In the genomic region with DNA sequence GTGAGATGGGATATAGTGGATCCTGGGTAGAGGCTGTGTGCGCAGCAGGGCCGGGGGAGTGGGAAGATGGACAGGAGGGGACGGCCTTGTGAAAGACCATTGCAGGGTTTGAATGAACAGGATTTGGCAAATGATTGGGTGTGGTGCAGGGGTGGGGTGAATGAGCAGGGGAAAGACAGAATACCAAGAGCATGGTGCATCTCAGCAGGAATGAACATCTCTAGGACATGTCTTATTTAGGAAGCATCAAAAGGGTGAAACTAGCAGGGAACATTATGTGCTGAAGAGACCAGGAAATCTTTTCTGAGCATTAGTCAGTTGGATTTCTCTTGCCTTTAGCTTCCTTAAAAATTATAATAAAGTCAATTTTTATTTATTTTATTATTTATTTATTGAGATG, we compare ENCODE assay signal across 22 cellular contexts.
DNase-seq lines count a peak whose midpoint lies in the region; ATAC-seq, FAIRE-seq and TF ChIP-seq lines count a peak whose summit lies in the region.
"Had no signal": no experiment of that assay in that cellular context is flagged by ENCODE, and none has a peak within 500 bp of the region (broad histone marks: within the 10 kb centered on the region; RNA-seq: fewer than 3 reads in every experiment).

No MANE protein-coding gene starts in this region.

- POLR2A ChIA-PET in H1 (lab: Charles Lee; ENCODE audit: partially characterized antibody): interaction anchor here (0.6 to 1.6 kb wide), 5 partner anchors 8 to 70 kb away, joined by 3 to 6 read pairs (median 4); no protein-coding TSS in a partner anchor

- no peaks in the 10 kb centered on the region for H3K23me2 ChIP-seq in H1 (ENCODE audit: low read depth, low read length)

- H3K18ac ChIP-seq in H1 (ENCODE audit: extremely low read depth, low read length) (no peak overlapping the region), trophoblast cell (ENCODE audit: low read length) (no peak overlapping the region)

- H3K36me3 ChIP-seq in CD4-positive, CD25-positive, alpha-beta regulatory T cell (ENCODE audit: control insufficient read depth, insufficient read depth, low read length): no peaks in the 10 kb centered on the region
- no peaks in the 10 kb centered on the region for H3K36me3 ChIP-seq in H1 (ENCODE audit: control insufficient read depth in 2 of 4, insufficient read depth in 4 of 4, low read length in 3 of 4)
- H3K36me3 ChIP-seq in esophagus squamous epithelium: no peaks in the 10 kb centered on the region
- no peaks in the 10 kb centered on the region for H3K36me3 ChIP-seq in trophoblast cell (ENCODE audit: control insufficient read depth in 1 of 2, insufficient read depth in 2 of 2, low read length in 2 of 2)
- no peaks in the 10 kb centered on the region for H3K36me3 ChIP-seq in effector memory CD4-positive, alpha-beta T cell (ENCODE audit: control insufficient read depth, insufficient read depth, low read length)

- no peaks in the 10 kb centered on the region for H3K27me3 ChIP-seq in CD4-positive, CD25-positive, alpha-beta regulatory T cell (ENCODE audit: control insufficient read depth, insufficient read depth, low read length)
- H3K27me3 ChIP-seq in H1 (replicated peaks in 1 of 4; ENCODE audit: control insufficient read depth in 3 of 4, extremely low read depth in 1 of 4, insufficient read depth in 3 of 4, low read length in 3 of 4) (no peaks in the 10 kb centered on the region), esophagus squamous epithelium (no peaks in the 10 kb centered on the region), trophoblast cell (ENCODE audit: insufficient read depth, low read length) (no peaks in the 10 kb centered on the region)
- no peaks in the 10 kb centered on the region for H3K27me3 ChIP-seq in effector memory CD4-positive, alpha-beta T cell (replicated peaks; ENCODE audit: control insufficient read depth, insufficient read depth, low read length, poor library complexity, severe bottlenecking)

- H4K12ac ChIP-seq in trophoblast cell (ENCODE audit: low read depth, low read length): no peak overlapping the region

- H3K27ac Mint-ChIP-seq in CD4-positive, CD25-positive, alpha-beta regulatory T cell: peak overlapping the region in 2 of 3 donors; percentile 2 to 20
- H3K27ac Mint-ChIP-seq: CD8-positive, alpha-beta T cell; GM23338; HFFc6 had no signal

- H4K8ac ChIP-seq in H1 (ENCODE audit: extremely low read depth, insufficient read depth, low read length) (no peak overlapping the region), trophoblast cell (ENCODE audit: low read depth, low read length) (peak overlapping the region; percentile 30)

- TF ChIP-seq CTCF in H1 (IDR thresholded peaks at IDR 0.05; ENCODE audit: control extremely low read depth in 1 of 3, insufficient read depth in 1 of 3, low read depth in 1 of 3, low read length in 3 of 3) (no peak), esophagus squamous epithelium (IDR thresholded peaks at IDR 0.05) (no peak)

- intact Hi-C loops in esophagus squamous epithelium (cut with DNase I): no loop called here

- TF ChIP-seq RAD21 in H1 (IDR thresholded peaks at IDR 0.05 in 1 of 2, conservative IDR thresholded peaks at IDR 0.05 in 1 of 2; ENCODE audit: low read depth in 2 of 2, low read length in 2 of 2): no peak

- H3K4me1 ChIP-seq in CD4-positive, CD25-positive, alpha-beta regulatory T cell (ENCODE audit: control insufficient read depth, insufficient read depth, low read length, poor library complexity, severe bottlenecking): no peaks in the 10 kb centered on the region
- no peaks in the 10 kb centered on the region for H3K4me1 ChIP-seq in H1 (replicated peaks in 1 of 4; ENCODE audit: control insufficient read depth in 3 of 4, insufficient read depth in 4 of 4, low read length in 3 of 4)
- peaks cover 9 to 81% (median 23%) of the 10 kb centered on the region in 3 donors for H3K4me1 ChIP-seq in esophagus squamous epithelium
- H3K4me1 ChIP-seq in trophoblast cell (ENCODE audit: control insufficient read depth in 1 of 2, insufficient read depth in 2 of 2, low read length in 2 of 2): peaks cover 2 to 3% of the 10 kb centered on the region in 2 experiments
- H3K4me1 ChIP-seq in effector memory CD4-positive, alpha-beta T cell (ENCODE audit: control insufficient read depth, insufficient read depth, low read length, poor library complexity, severe bottlenecking): no peaks in the 10 kb centered on the region
- H3K4me1 ChIP-seq: A549 had no signal

- no peaks in the 10 kb centered on the region for H3K36me3 Mint-ChIP-seq in CD4-positive, CD25-positive, alpha-beta regulatory T cell
- H3K36me3 Mint-ChIP-seq: CD8-positive, alpha-beta T cell had no signal

- 0 out of 2 replicates have a peak overlapping the region, but pooled peaks have one; percentile 66 for H2BK15ac ChIP-seq in H1 (ENCODE audit: low read length)

- no peak overlapping the region for H4K5ac ChIP-seq in H1 (ENCODE audit: insufficient read length, low read depth, low read length)

- no peak overlapping the region for H3K4me3 Mint-ChIP-seq in CD4-positive, CD25-positive, alpha-beta regulatory T cell
- H3K4me3 Mint-ChIP-seq: CD8-positive, alpha-beta T cell; GM23338; HFFc6 had no signal

- H3K27ac ChIP-seq in CD4-positive, CD25-positive, alpha-beta regulatory T cell (ENCODE audit: insufficient read depth, low read length, poor library complexity, severe bottlenecking): no peak overlapping the region
- no peak overlapping the region for H3K27ac ChIP-seq in H1 (ENCODE audit: low read depth, low read length)
- peak overlapping the region in 3 of 4 donors; percentile 20 to 81 (median 39) for H3K27ac ChIP-seq in esophagus squamous epithelium
- no peak overlapping the region for H3K27ac ChIP-seq in trophoblast cell (ENCODE audit: low read depth, low read length)
- no peak overlapping the region for H3K27ac ChIP-seq in effector memory CD4-positive, alpha-beta T cell (ENCODE audit: insufficient read depth, low read length, poor library complexity, severe bottlenecking)
- H3K27ac ChIP-seq: 22Rv1, A549, C4-2B, HL-60 had no signal

- H3K4ac ChIP-seq in H1 (replicated peaks; ENCODE audit: insufficient read length, low read depth, low read length) (no peak overlapping the region), trophoblast cell (ENCODE audit: low read depth, low read length) (no peak overlapping the region)

- H2BK5ac ChIP-seq in H1 (ENCODE audit: low read depth, low read length): no peak overlapping the region
- no peak overlapping the region for H2BK5ac ChIP-seq in trophoblast cell (ENCODE audit: low read depth, low read length, poor library complexity)

- no peak overlapping the region for H3K23ac ChIP-seq in H1 (ENCODE audit: insufficient read length)
- no peak overlapping the region for H3K23ac ChIP-seq in trophoblast cell (ENCODE audit: low read length)

- H4K20me1 ChIP-seq in H1 (replicated peaks in 1 of 2; ENCODE audit: control insufficient read depth in 1 of 2, insufficient read depth in 2 of 2, low read length in 2 of 2): no peaks in the 10 kb centered on the region

- H3K9me3 Mint-ChIP-seq in CD4-positive, CD25-positive, alpha-beta regulatory T cell: peaks cover 0 to 4% (median 0%) of the 10 kb centered on the region in 7 donors
- H3K9me3 Mint-ChIP-seq: CD8-positive, alpha-beta T cell; GM23338; HFFc6 had no signal

- H3K4me2 ChIP-seq in H1 (ENCODE audit: insufficient read depth in 1 of 2, low read depth in 2 of 2, low read length in 2 of 2) (no peak overlapping the region), trophoblast cell (ENCODE audit: low read length) (no peak overlapping the region)
- H3K4me2 ChIP-seq: A549, GM23338 had no signal

- no peak for DNase-seq in CD4-positive, CD25-positive, alpha-beta regulatory T cell
- DNase-seq in H1 (ENCODE audit: low read depth in 1 of 2, low spot score in 2 of 2) (no peak), esophagus squamous epithelium (lab: John Stamatoyannopoulos, UW) (no peak), trophoblast cell (no peak), urothelium cell line (ENCODE audit: low spot score) (no peak), DMS114 treated with DMSO at 0.1 percent for 48 hours (lab: John Stamatoyannopoulos, UW; ENCODE audit: unreplicated experiment) (no peak)
- no peak for DNase-seq in effector memory CD4-positive, alpha-beta T cell
- DNase-seq in stimulated activated CD4-positive, alpha-beta T cell treated with anti-CD3 and anti-CD28 coated beads, Interleukin-4, amount 100 ng/mL, for 4 hours: no peak
- DNase-seq: AML-193; CD8-positive, alpha-beta T cell; DMS 273 treated with DMSO at 0.1 percent for 48 hours; DMS79; GDM1; H7; HFFc6; IMR-90 had no signal

- 0 out of 2 replicates have a peak overlapping the region, but pooled peaks have one; percentile 65 for H2BK20ac ChIP-seq in H1 (ENCODE audit: low read length)

- no peaks in the 10 kb centered on the region for H3K4me1 Mint-ChIP-seq in CD4-positive, CD25-positive, alpha-beta regulatory T cell
- H3K4me1 Mint-ChIP-seq: GM23338 had no signal

- H3K79me2 ChIP-seq in H1 (ENCODE audit: control insufficient read depth in 1 of 2, insufficient read depth in 2 of 2, low read length in 2 of 2) (no peaks in the 10 kb centered on the region), trophoblast cell (ENCODE audit: control insufficient read depth, insufficient read depth, low read length, poor library complexity) (no peaks in the 10 kb centered on the region)

- H3K79me1 ChIP-seq in H1 (ENCODE audit: low read depth, low read length) (no peaks in the 10 kb centered on the region), trophoblast cell (ENCODE audit: low read length) (peaks cover 6% of the 10 kb centered on the region)

- no peak overlapping the region for H2AFZ ChIP-seq in H1 (ENCODE audit: low read length)
- H2AFZ ChIP-seq in trophoblast cell (ENCODE audit: insufficient read depth, low read length, poor library complexity): no peak overlapping the region
- H2AFZ ChIP-seq: GM23338 had no signal

- TF ChIP-seq EP300 in H1 (IDR thresholded peaks at IDR 0.05; ENCODE audit: borderline replicate concordance in 1 of 2, low read depth in 2 of 2, low read length in 2 of 2): no peak

- no peaks in the 10 kb centered on the region for H3K9me3 ChIP-seq in CD4-positive, CD25-positive, alpha-beta regulatory T cell (ENCODE audit: control insufficient read depth in 2 of 2, low read length in 2 of 2)
- no peaks in the 10 kb centered on the region for H3K9me3 ChIP-seq in H1 (ENCODE audit: insufficient read depth in 2 of 2, low read depth in 1 of 2, low read length in 1 of 2)
- H3K9me3 ChIP-seq in esophagus squamous epithelium: no peaks in the 10 kb centered on the region
- H3K9me3 ChIP-seq in trophoblast cell (ENCODE audit: insufficient read depth, low read depth, low read length): peaks cover 2% of the 10 kb centered on the region
- H3K9me3 ChIP-seq in effector memory CD4-positive, alpha-beta T cell (ENCODE audit: control insufficient read depth, low read length): no peaks in the 10 kb centered on the region
- H3K9me3 ChIP-seq: A549 had no signal

- TF ChIP-seq POLR2A in H1 (IDR thresholded peaks at IDR 0.05; ENCODE audit: control extremely low read depth in 1 of 2, low read depth in 2 of 2, low read length in 2 of 2) (no peak), esophagus squamous epithelium (IDR thresholded peaks at IDR 0.05) (no peak)

- no peak overlapping the region for H3K56ac ChIP-seq in H1 (replicated peaks; ENCODE audit: insufficient read length, low read depth, low read length)

- peaks cover 10% of the 10 kb centered on the region for H3K27me3 Mint-ChIP-seq in CD4-positive, CD25-positive, alpha-beta regulatory T cell

- H4K91ac ChIP-seq in H1 (replicated peaks; ENCODE audit: insufficient read length, low read length) (no peak overlapping the region), trophoblast cell (ENCODE audit: low read depth, low read length) (peak overlapping the region; percentile 39)

- no peak for FAIRE-seq in H1 (lab: Jason Lieb, UNC)
- no peak for FAIRE-seq in urothelium cell line (lab: Jason Lieb, UNC)
- FAIRE-seq: A549 had no signal

- H2BK12ac ChIP-seq in H1 (ENCODE audit: low read depth, low read length) (no peak overlapping the region), trophoblast cell (ENCODE audit: low read length) (peak overlapping the region; percentile 27)

- no peak overlapping the region for H3K4me3 ChIP-seq in CD4-positive, CD25-positive, alpha-beta regulatory T cell (ENCODE audit: low read depth, low read length)
- no peak overlapping the region for H3K4me3 ChIP-seq in H1 (ENCODE audit: extremely low read depth in 1 of 4, insufficient read depth in 2 of 4, low read depth in 3 of 4, low read length in 4 of 4)
- H3K4me3 ChIP-seq in esophagus squamous epithelium: no peak overlapping the region
- H3K4me3 ChIP-seq in trophoblast cell (ENCODE audit: low read depth, low read length): no peak overlapping the region
- H3K4me3 ChIP-seq in effector memory CD4-positive, alpha-beta T cell (ENCODE audit: insufficient read depth, low read depth, low read length, poor library complexity, severe bottlenecking): no peak overlapping the region
- H3K4me3 ChIP-seq: A549, GM23338 had no signal

- no peak overlapping the region for H2BK120ac ChIP-seq in H1 (replicated peaks; ENCODE audit: low read depth, low read length)
- no peak overlapping the region for H2BK120ac ChIP-seq in trophoblast cell (ENCODE audit: insufficient read depth, low read length, poor library complexity)

- H2AK5ac ChIP-seq in H1 (ENCODE audit: low read depth, low read length) (no peak overlapping the region), trophoblast cell (ENCODE audit: low read length) (peak overlapping the region; percentile 82)

- ATAC-seq in CD4-positive, CD25-positive, alpha-beta regulatory T cell (ENCODE audit: low read depth in 2 of 2): no peak
- ATAC-seq: A549; CD8-positive, alpha-beta T cell; GM23338; HCT116 had no signal

- WGBS in H1 (ENCODE audit: extremely low coverage in 1 of 2, insufficient coverage in 1 of 2, insufficient read length in 1 of 2, insufficient replicate concordance in 2 of 2, low coverage in 1 of 2, low lambda C conversion rate in 2 of 2, missing lambda C conversion rate in 1 of 2), 2 experiments: 96% methylated on average over 3 of the region's 3 CpGs; no CpG with 5 or more reads in 1 of the 2 experiments
- WGBS in esophagus squamous epithelium, 2 donors: 63 to 79% methylated on average over 3 of the region's 3 CpGs
- no CpG with 5 or more reads among the region's 3 CpGs for WGBS in trophoblast cell (ENCODE audit: extremely low coverage, insufficient coverage, insufficient read length)

- CTCF ChIA-PET in H1 (lab: Charles Lee; ENCODE audit: partially characterized antibody): no interaction called here

- H3K14ac ChIP-seq in H1 (ENCODE audit: insufficient read length) (no peak overlapping the region), trophoblast cell (ENCODE audit: low read length) (no peak overlapping the region)

- no peak overlapping the region for H3K9ac ChIP-seq in H1 (replicated peaks in 1 of 4; ENCODE audit: extremely low read depth in 1 of 4, low read depth in 3 of 4, low read length in 3 of 4)
- no peak overlapping the region for H3K9ac ChIP-seq in trophoblast cell (ENCODE audit: low read length)

Comparison
In these comparisons a context has a peak if more than half of its experiments do, and no peak if none do; other contexts are left out.
1. H3K27ac ChIP-seq: peak in esophagus squamous epithelium (3 of 4); none in CD4-positive, CD25-positive, alpha-beta regulatory T cell (single experiment), H1 (single experiment), trophoblast cell (single experiment) and effector memory CD4-positive, alpha-beta T cell (single experiment).